ENCODE assay signal across 11 cellular contexts in genomic region chr1:935751-936231, GRCh38. TPM values are rescaled to one million over a fixed set of nuclear protein-coding genes. Genes with fewer than 3 reads are reported as not detected.
A peak's percentile ranks its signal among the peaks of the same experiment; 100 is the strongest.
DNase-seq lines count a peak whose midpoint lies in the region; TF ChIP-seq lines count a peak whose summit lies in the region.
"Had no signal": no experiment of that assay in that cellular context is flagged by ENCODE, and none has a peak within 500 bp of the region (broad histone marks: within the 10 kb centered on the region; RNA-seq: fewer than 3 reads in every experiment).

No MANE protein-coding gene starts in this region.

- H3K4me1 ChIP-seq in iPS-20b (ENCODE audit: insufficient read depth, low read length): no peaks in the 10 kb centered on the region; the same call in 1 of the 2 replicates
- H3K4me1 ChIP-seq in CD4-positive, alpha-beta memory T cell (ENCODE audit: insufficient read depth, low read length): peaks cover 5% of the 10 kb centered on the region

- peaks cover 2 to 8% (median 5%) of the 10 kb centered on the region in 4 donors for H3K4me1 Mint-ChIP-seq in CD4-positive, alpha-beta memory T cell

- peaks cover 6 to 19% of the 10 kb centered on the region in 2 donors for H3K27me3 Mint-ChIP-seq in CD4-positive, alpha-beta memory T cell

- H3K27ac ChIP-seq in iPS-20b (ENCODE audit: low read length): no peak overlapping the region
- no peak overlapping the region for H3K27ac ChIP-seq in CD4-positive, alpha-beta memory T cell (ENCODE audit: low read depth, low read length)
- H3K27ac ChIP-seq: Peyer's patch, sigmoid colon had no signal

- no peak overlapping the region for H3K27ac Mint-ChIP-seq in CD4-positive, alpha-beta memory T cell
- H3K27ac Mint-ChIP-seq: stimulated activated memory B cell treated with anti-CD40 and anti-IgM and Interleukin-4, amounts not matched to agents 10 μg/mL and 1 μg/mL and 100 μg/mL, for 72 hours had no signal

- H3K36me3 ChIP-seq in H7 (replicated peaks; ENCODE audit: control insufficient read depth, insufficient read depth, low read length): no peaks in the 10 kb centered on the region
- no peaks in the 10 kb centered on the region for H3K36me3 ChIP-seq in iPS-20b (ENCODE audit: insufficient read depth, low read depth, low read length)
- no peaks in the 10 kb centered on the region for H3K36me3 ChIP-seq in CD4-positive, alpha-beta memory T cell (ENCODE audit: insufficient read depth, low read length)
- H3K36me3 ChIP-seq: Peyer's patch, sigmoid colon had no signal

- peaks cover 73% of the 10 kb centered on the region for H3K27me3 ChIP-seq in H7 (ENCODE audit: control insufficient read depth, insufficient read depth, low read length)
- H3K27me3 ChIP-seq in iPS-20b (ENCODE audit: insufficient read depth, low read length): peaks cover 92% of the 10 kb centered on the region
- peaks cover 5% of the 10 kb centered on the region for H3K27me3 ChIP-seq in CD4-positive, alpha-beta memory T cell (ENCODE audit: insufficient read depth, low read length)

- in situ Hi-C loops in GM13976 (cut with MboI; ENCODE audit: low sequenced_read_pairs, unreplicated experiment): no loop called here

- CTCF ChIA-PET in CD4-positive, alpha-beta memory T cell (lab: Charles Lee; ENCODE audit: partially characterized antibody): no interaction called here

- no peak overlapping the region for H3K4me3 Mint-ChIP-seq in CD4-positive, alpha-beta memory T cell
- H3K4me3 Mint-ChIP-seq: stimulated activated memory B cell treated with anti-CD40 and anti-IgM and Interleukin-4, amounts not matched to agents 10 μg/mL and 1 μg/mL and 100 μg/mL, for 72 hours had no signal

- H3K9me3 Mint-ChIP-seq in CD4-positive, alpha-beta memory T cell: no peaks in the 10 kb centered on the region
- H3K9me3 Mint-ChIP-seq: stimulated activated memory B cell treated with anti-CD40 and anti-IgM and Interleukin-4, amounts not matched to agents 10 μg/mL and 1 μg/mL and 100 μg/mL, for 72 hours had no signal

- intact Hi-C loops in CD4-positive, alpha-beta memory T cell (cut with micrococcal nuclease): no loop called here

- no peaks in the 10 kb centered on the region for H3K9me3 ChIP-seq in iPS-20b (ENCODE audit: insufficient read depth, low read depth, low read length)
- H3K9me3 ChIP-seq in CD4-positive, alpha-beta memory T cell (ENCODE audit: control insufficient read depth in 1 of 2, low read length in 2 of 2): no peaks in the 10 kb centered on the region
- H3K9me3 ChIP-seq: Peyer's patch, sigmoid colon had no signal

- no peak for TF ChIP-seq CTCF in GM13976 (IDR thresholded peaks at IDR 0.05; ENCODE audit: borderline replicate concordance, control extremely low read depth, extremely low read depth, insufficient read depth, missing control alignments)

- H3K4me3 ChIP-seq in H7 (ENCODE audit: insufficient read depth, low read depth, low read length): no peak overlapping the region
- H3K4me3 ChIP-seq in iPS-20b (ENCODE audit: low read length): peak overlapping the region; percentile 18; the same call in 1 of the 2 replicates
- H3K4me3 ChIP-seq in CD4-positive, alpha-beta memory T cell (ENCODE audit: low read length in 2 of 2): no peak overlapping the region
- H3K4me3 ChIP-seq: Peyer's patch, sigmoid colon had no signal

- no peaks in the 10 kb centered on the region for H3K36me3 Mint-ChIP-seq in CD4-positive, alpha-beta memory T cell
- H3K36me3 Mint-ChIP-seq: stimulated activated memory B cell treated with anti-CD40 and anti-IgM and Interleukin-4, amounts not matched to agents 10 μg/mL and 1 μg/mL and 100 μg/mL, for 72 hours had no signal

- peak; percentile 94 for DNase-seq in H7
- DNase-seq in NCI-H2227 (lab: John Stamatoyannopoulos, UW; ENCODE audit: unreplicated experiment): peak; percentile 93
- DNase-seq in CD4-positive, alpha-beta memory T cell: no peak
- DNase-seq in SKM-1 (lab: John Stamatoyannopoulos, UW; ENCODE audit: unreplicated experiment): no peak
- DNase-seq in GM13976 (ENCODE audit: low spot score): no peak
- DNase-seq: activated CD4-positive, alpha-beta T cell treated with anti-CD3 and anti-CD28 coated beads, Interleukin-2, amount 50 U/mL, for 1 hour; Peyer's patch; sigmoid colon had no signal

- POLR2A ChIA-PET in CD4-positive, alpha-beta memory T cell (lab: Charles Lee; ENCODE audit: partially characterized antibody): interaction anchor here (1.0 kb wide), 1 partner anchor 30 kb away, joined by 4 read pairs; no protein-coding TSS in a partner anchor

- no peak overlapping the region for H3K9ac ChIP-seq in iPS-20b (ENCODE audit: low read depth, low read length)

RNA-seq across cellular contexts. Expression of gene SAMD11, which starts 12.1 kb away (rescaled TPM):
- total RNA-seq in H7 (2014; rRNA removed; shearing (Covaris generic)): 14.8 and 17.4 TPM in 2 replicates
- not detected for total RNA-seq in CD4-positive, alpha-beta memory T cell
- polyA plus RNA-seq in CD4-positive, alpha-beta memory T cell: under 1 TPM in 1 of 2 donors, not detected in 1; 0.10 TPM

RNA-seq across cellular contexts. Expression of gene NOC2L, which starts 23.3 kb away (rescaled TPM):
- total RNA-seq in H7 (2014; rRNA removed; shearing (Covaris generic)): 239 and 287 TPM in 2 replicates
- 10 to 100 TPM; 63.6 to 69.5 TPM for total RNA-seq in CD4-positive, alpha-beta memory T cell
- polyA plus RNA-seq in CD4-positive, alpha-beta memory T cell: 10 to 100 TPM; 63.0 to 67.7 TPM

RNA-seq across cellular contexts. Expression of gene KLHL17, which starts 24.6 kb away (rescaled TPM):
- total RNA-seq in H7 (2014; rRNA removed; shearing (Covaris generic)): 50.8 and 87.8 TPM in 2 replicates
- 10 to 100 TPM; 43.4 to 46.5 TPM for total RNA-seq in CD4-positive, alpha-beta memory T cell
- 1 to 10 TPM in 1 of 2 donors, under 1 TPM in 1; 0.89 to 1.7 TPM for polyA plus RNA-seq in CD4-positive, alpha-beta memory T cell

RNA-seq across cellular contexts. Expression of gene PLEKHN1, which starts 30.5 kb away (rescaled TPM):
- 1.6 and 2.0 TPM in 2 replicates for total RNA-seq in H7 (2014; rRNA removed; shearing (Covaris generic))
- total RNA-seq in CD4-positive, alpha-beta memory T cell: 1 to 10 TPM; 2.2 to 2.9 TPM
- polyA plus RNA-seq in CD4-positive, alpha-beta memory T cell: under 1 TPM in 1 of 2 donors, not detected in 1; 0.50 TPM
- total RNA-seq: sigmoid colon had no signal

RNA-seq across cellular contexts. Expression of gene PERM1, which starts 46.1 kb away (rescaled TPM):
- not detected in 2 replicates for total RNA-seq in H7 (2014; rRNA removed; shearing (Covaris generic))
- total RNA-seq in CD4-positive, alpha-beta memory T cell: not detected
- polyA plus RNA-seq in CD4-positive, alpha-beta memory T cell: under 1 TPM in 1 of 2 donors, not detected in 1; 0.16 TPM
- total RNA-seq: epithelial cell of proximal tubule had no signal

Comparison
In these comparisons a context has a peak if more than half of its experiments do, and no peak if none do; other contexts are left out.
1. DNase-seq: peak in H7 (single experiment) and NCI-H2227 (single experiment); none in CD4-positive, alpha-beta memory T cell (0 of 5), SKM-1 (single experiment) and GM13976 (single experiment).
2. RNA of gene SAMD11, which starts 12.1 kb away (total RNA-seq): 14.8 to 17.4 TPM in H7; not detected in CD4-positive, alpha-beta memory T cell; every median in the first group is over 10 times any median in the second.